Comparison of ENCODE assay signal across 8 cellular contexts in the genomic region with DNA sequence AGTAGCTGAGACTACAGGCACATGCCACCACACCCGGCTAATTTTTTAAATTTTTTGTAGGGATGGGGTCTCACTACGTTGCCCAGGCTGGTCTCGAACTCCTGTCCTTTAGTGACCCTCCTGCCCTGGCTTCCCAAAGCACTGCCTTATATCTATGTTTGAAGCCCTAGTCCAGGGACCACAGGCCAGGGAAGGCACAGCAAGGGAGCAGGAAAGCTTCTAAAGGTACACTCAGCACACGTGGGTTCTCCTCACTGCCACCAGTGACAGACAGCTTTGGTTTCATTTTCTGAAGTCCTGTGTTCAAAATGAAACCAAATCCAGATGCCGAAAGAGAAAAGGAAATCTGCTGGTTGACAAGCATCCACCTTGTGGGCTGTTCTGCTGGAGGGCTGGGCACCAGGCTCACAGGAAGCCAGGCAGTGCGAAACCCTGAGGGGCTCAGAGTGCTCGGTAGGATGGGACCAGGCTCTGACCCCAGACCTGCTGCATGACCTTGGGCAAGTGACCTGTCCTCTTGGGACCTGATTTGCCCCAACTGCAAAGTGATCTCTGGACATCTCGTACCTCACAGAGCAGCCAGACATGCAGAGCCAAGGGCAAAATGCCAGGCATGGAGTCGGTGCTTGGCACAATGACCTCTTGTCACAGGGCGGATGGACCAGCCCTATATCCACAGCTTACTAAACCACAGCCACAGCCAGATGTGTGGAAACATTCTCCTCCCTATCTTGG. TPM values are rescaled to one million over a fixed set of nuclear protein-coding genes. Genes with fewer than 3 reads are reported as not detected.
DNase-seq lines count a peak whose midpoint lies in the region; ATAC-seq and TF ChIP-seq lines count a peak whose summit lies in the region.

No MANE protein-coding gene starts in this region.

- no peak overlapping the region for H3K4me3 ChIP-seq in GM12865 (ENCODE audit: low read depth, low read length)
- peak overlapping the region; percentile 29 for H3K4me3 ChIP-seq in rectal smooth muscle tissue (ENCODE audit: low read length)

- no peak overlapping the region for H3K27ac ChIP-seq in rectal smooth muscle tissue (ENCODE audit: low read depth, low read length)

- no peaks in the 10 kb centered on the region for H3K4me1 ChIP-seq in rectal smooth muscle tissue (ENCODE audit: control insufficient read depth, insufficient read depth, low read length)

- no peak for ATAC-seq in T-helper 17 cell
- no peak for ATAC-seq in esophagus mucosa
- ATAC-seq in HG02973 (IDR thresholded peaks at IDR 0.05; ENCODE audit: unreplicated experiment) = no peak
- no peak for ATAC-seq in GM21825 (IDR thresholded peaks at IDR 0.05; ENCODE audit: unreplicated experiment)

- H3K36me3 Mint-ChIP-seq in T-helper 17 cell (ENCODE audit: low read depth) = no peaks in the 10 kb centered on the region

- H3K36me3 ChIP-seq in rectal smooth muscle tissue (ENCODE audit: control insufficient read depth, insufficient read depth, low read length) = no peaks in the 10 kb centered on the region

- H3K4me3 Mint-ChIP-seq in T-helper 17 cell = peak overlapping the region; percentile 69

- TF ChIP-seq CTCF in GM12865 (IDR thresholded peaks at IDR 0.05; ENCODE audit: insufficient read depth, low read depth, low read length, missing control alignments) = no peak

- DNase-seq in GM12865 (ENCODE audit: low read depth) (peak; percentile 88), T-helper 17 cell (no peak), fibroblast of the conjunctiva (ENCODE audit: low read depth) (peak; percentile 10), islet precursor cell (no peak)

- no peak overlapping the region for H3K9ac ChIP-seq in rectal smooth muscle tissue (ENCODE audit: low read length)

- H3K9me3 ChIP-seq in T-helper 17 cell (ENCODE audit: control insufficient read depth, low read length, poor library complexity, severe bottlenecking) = no peaks in the 10 kb centered on the region

- peaks cover 39% of the 10 kb centered on the region for H3K4me1 Mint-ChIP-seq in T-helper 17 cell

- H3K27me3 Mint-ChIP-seq in T-helper 17 cell = no peaks in the 10 kb centered on the region

- H3K27ac Mint-ChIP-seq in T-helper 17 cell = peak overlapping the region; percentile 62

- H3K27me3 ChIP-seq in rectal smooth muscle tissue (ENCODE audit: control insufficient read depth, insufficient read depth, low read length) = no peaks in the 10 kb centered on the region

RNA-seq across cellular contexts. Expression of a gene that starts 2.7 kb away (rescaled TPM):
- total RNA-seq in T-helper 17 cell (10 to 100 TPM; 42.1 to 49.5 TPM), esophagus mucosa (2.8 TPM)

RNA-seq across cellular contexts. Expression of a gene that starts 10.4 kb away (rescaled TPM):
- total RNA-seq in T-helper 17 cell (not detected), esophagus mucosa (not detected)

RNA-seq across cellular contexts. Expression of a gene that starts 14.7 kb away (rescaled TPM):
- total RNA-seq in T-helper 17 cell = not detected
- not detected for total RNA-seq in esophagus mucosa

RNA-seq across cellular contexts. Expression of a gene that starts 17.6 kb away (rescaled TPM):
- total RNA-seq in T-helper 17 cell (not detected), esophagus mucosa (not detected)

RNA-seq across cellular contexts. Expression of a gene that starts 22.4 kb away (rescaled TPM):
- not detected for total RNA-seq in T-helper 17 cell
- total RNA-seq in esophagus mucosa = not detected

Comparison
In these comparisons a context has a peak if more than half of its experiments do, and no peak if none do; other contexts are left out.
1. DNase-seq: peak in GM12865 (single experiment) and fibroblast of the conjunctiva (single experiment); none in T-helper 17 cell (0 of 3) and islet precursor cell (single experiment).
2. RNA of a gene that starts 2.7 kb away (total RNA-seq): 42.1 to 49.5 TPM in T-helper 17 cell; 2.8 TPM in esophagus mucosa (single experiment); every median in the first group is over 10 times any median in the second.